20 cellular contexts compared by ENCODE assay signal in the genomic region with DNA sequence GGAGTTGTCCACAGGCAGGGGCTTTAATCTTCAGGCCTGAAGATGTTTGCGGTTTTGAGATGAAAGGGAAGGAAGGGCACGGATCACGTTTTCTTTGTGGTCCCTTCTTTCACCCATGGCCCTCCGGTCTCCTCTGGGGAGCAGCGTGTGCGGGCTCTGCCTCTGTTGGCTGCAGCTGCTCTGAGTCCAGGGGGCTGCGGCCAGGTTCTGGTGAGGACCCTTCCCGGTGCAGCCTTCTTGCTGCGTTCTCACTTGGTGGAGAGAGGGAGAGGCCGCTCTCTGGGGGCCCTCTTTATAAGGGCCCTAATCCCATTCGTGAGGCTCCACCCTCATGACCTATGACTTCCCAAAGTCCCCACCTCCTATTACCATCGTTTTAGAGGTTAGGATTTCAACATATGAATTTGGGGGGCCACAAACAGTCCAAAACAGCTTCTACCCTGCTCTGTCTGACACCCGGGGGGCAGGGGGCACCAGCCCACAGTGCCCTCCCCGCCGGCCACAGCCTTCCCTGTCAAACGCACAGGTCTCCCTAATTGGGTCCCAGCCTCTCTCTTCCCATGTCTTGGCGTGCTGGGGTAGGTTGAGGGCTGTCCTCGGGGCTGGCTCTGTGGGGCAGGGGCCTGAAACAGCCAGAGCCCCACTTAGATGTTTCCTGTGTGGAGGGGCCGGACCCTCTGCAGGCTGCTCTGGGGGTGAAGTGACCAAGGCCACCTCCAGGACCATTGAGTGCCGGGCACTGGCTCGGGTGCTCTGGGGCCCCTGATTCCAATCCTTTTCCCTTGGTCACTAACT.
DNase-seq lines count a peak whose midpoint lies in the region; ATAC-seq, FAIRE-seq and TF ChIP-seq lines count a peak whose summit lies in the region.
"Had no signal": no experiment of that assay in that cellular context is flagged by ENCODE, and none has a peak within 500 bp of the region (broad histone marks: within the 10 kb centered on the region; RNA-seq: fewer than 3 reads in every experiment).

No MANE protein-coding gene starts in this region.

- H3K4me2 ChIP-seq in BLaER1 treated with 17β-estradiol and CSF1 and Interleukin-3, amounts not matched to agents 10 nM and 100 nM = peak overlapping the region; percentile 27 to 86 (median 69)
- H3K4me2 ChIP-seq: PC-9 had no signal

- DNase-seq in H7 (peak; percentile 50), kidney (peak; percentile 53), posterior vena cava (ENCODE audit: low spot score) (peak; percentile 51), cerebellar cortex (ENCODE audit: low spot score) (no peak)
- DNase-seq in stimulated activated naive CD8-positive, alpha-beta T cell treated with anti-CD3 and anti-CD28 coated beads, Interleukin-15, Interleukin-2, amounts not matched to agents 100 U/mL and 50 U/mL, for 24 hours = no peak
- DNase-seq: Calu3; GM23248; Kasumi-1; NCI-H2029; NCI-H446 treated with DMSO at 0.1 percent for 48 hours; NCI-H526; NCI-H82; NK-92 treated with Interleukin-12 subunit alpha and Interleukin-12 subunit beta, amount 100 ng/mL, for 24 hours; PC-9 had no signal

- ATAC-seq in HG03045 (IDR thresholded peaks at IDR 0.05; ENCODE audit: unreplicated experiment) = no peak
- ATAC-seq in stimulated activated naive CD8-positive, alpha-beta T cell treated with anti-CD3 and anti-CD28 coated beads, Interleukin-15, Interleukin-2, amounts not matched to agents 100 U/mL and 50 U/mL, for 24 hours = no peak
- ATAC-seq: K562, Right ventricle myocardium inferior had no signal

- H3K27ac ChIP-seq in BLaER1 treated with 17β-estradiol and CSF1 and Interleukin-3, amounts not matched to agents 10 nM and 100 nM = no peak overlapping the region
- no peak overlapping the region for H3K27ac ChIP-seq in kidney (ENCODE audit: low read depth in 2 of 2, low read length in 2 of 2)
- H3K27ac ChIP-seq: GM23248, PC-9, SJSA1 had no signal

- no peak overlapping the region for H3K4me3 ChIP-seq in BLaER1 treated with 17β-estradiol and CSF1 and Interleukin-3, amounts not matched to agents 10 nM and 100 nM
- H3K4me3 ChIP-seq in H7 (ENCODE audit: insufficient read depth, low read depth, low read length) (no peak overlapping the region), kidney (ENCODE audit: low read length in 2 of 2) (no peak overlapping the region)
- H3K4me3 ChIP-seq: GM23248, K562, PC-9, SJSA1 had no signal

- TF ChIP-seq CTCF in kidney (IDR thresholded peaks at IDR 0.05; ENCODE audit: borderline replicate concordance, extremely low read depth, insufficient read depth) = no peak

- H3K9ac ChIP-seq in BLaER1 treated with 17β-estradiol and CSF1 and Interleukin-3, amounts not matched to agents 10 nM and 100 nM = peak overlapping the region in 1 of 11 experiments; percentile 13; a peak in 1 of 22 replicates
- no peak overlapping the region for H3K9ac ChIP-seq in kidney (ENCODE audit: low read length in 2 of 2)
- H3K9ac ChIP-seq: GM23248 had no signal

- no peak for FAIRE-seq in kidney (lab: Jason Lieb, UNC)
- FAIRE-seq: HTR-8/SVneo, K562 had no signal

- peaks cover 4 to 33% (median 20%) of the 10 kb centered on the region in 11 experiments; a peak in 18 of 22 replicates for H3K27me3 ChIP-seq in BLaER1 treated with 17β-estradiol and CSF1 and Interleukin-3, amounts not matched to agents 10 nM and 100 nM
- H3K27me3 ChIP-seq in H7 (ENCODE audit: control insufficient read depth, insufficient read depth, low read length) = no peaks in the 10 kb centered on the region
- H3K27me3 ChIP-seq: SJSA1 had no signal

- H3K9me3 ChIP-seq in BLaER1 treated with 17β-estradiol and CSF1 and Interleukin-3, amounts not matched to agents 10 nM and 100 nM (replicated peaks in 1 of 11) = peaks cover 0 to 7% (median 0%) of the 10 kb centered on the region in 11 experiments; a peak in 4 of 22 replicates
- H3K9me3 ChIP-seq in kidney (ENCODE audit: control insufficient read depth in 1 of 2, low read length in 2 of 2) = no peaks in the 10 kb centered on the region
- H3K9me3 ChIP-seq: SJSA1 had no signal

- intact Hi-C loops in kidney (cut with DNase I) = no loop called here
- intact Hi-C loops in posterior vena cava (cut with DNase I) = no loop called here

- no peaks in the 10 kb centered on the region for H3K36me3 ChIP-seq in BLaER1 treated with 17β-estradiol and CSF1 and Interleukin-3, amounts not matched to agents 10 nM and 100 nM
- no peaks in the 10 kb centered on the region for H3K36me3 ChIP-seq in H7 (replicated peaks; ENCODE audit: control insufficient read depth, insufficient read depth, low read length)
- no peaks in the 10 kb centered on the region for H3K36me3 ChIP-seq in kidney (ENCODE audit: control insufficient read depth in 1 of 2, insufficient read depth in 2 of 2, low read length in 2 of 2)
- H3K36me3 ChIP-seq: SJSA1 had no signal

- H3K4me1 ChIP-seq in BLaER1 treated with 17β-estradiol and CSF1 and Interleukin-3, amounts not matched to agents 10 nM and 100 nM = peaks cover 7 to 39% (median 35%) of the 10 kb centered on the region in 10 experiments; a peak in 19 of 20 replicates
- H3K4me1 ChIP-seq in kidney (ENCODE audit: control insufficient read depth in 1 of 2, insufficient read depth in 1 of 2, low read depth in 1 of 2, low read length in 2 of 2) = no peaks in the 10 kb centered on the region
- H3K4me1 ChIP-seq: SJSA1 had no signal

- H4K20me1 ChIP-seq in BLaER1 treated with 17β-estradiol and CSF1 and Interleukin-3, amounts not matched to agents 10 nM and 100 nM = peaks cover 0 to 24% (median 0%) of the 10 kb centered on the region in 11 experiments; a peak in 4 of 22 replicates

Comparison
In these comparisons a context has a peak if more than half of its experiments do, and no peak if none do; other contexts are left out.
1. DNase-seq: peak in H7 (single experiment), kidney (single experiment) and posterior vena cava (single experiment); none in stimulated activated naive CD8-positive, alpha-beta T cell treated with anti-CD3 and anti-CD28 coated beads, Interleukin-15, Interleukin-2, amounts not matched to agents 100 U/mL and 50 U/mL, for 24 hours (single experiment) and cerebellar cortex (single experiment).